ENCODE assay signal across 12 cellular contexts in genomic region chr9:127020526-127021078, GRCh38.
"Had no signal": no experiment of that assay in that cellular context is flagged by ENCODE, and none has a peak within 500 bp of the region (broad histone marks: within the 10 kb centered on the region; RNA-seq: fewer than 3 reads in every experiment).

No MANE protein-coding gene starts in this region.

- H3K36me3 Mint-ChIP-seq: activated naive CD4-positive, alpha-beta T cell treated with anti-CD3 and anti-CD28 coated beads, Interleukin-2, amount 10 ng/mL, durations not matched to agents 7 days and 5 days; natural killer cell had no signal

- DNase-seq: activated CD4-positive, alpha-beta T cell treated with anti-CD3 and anti-CD28 coated beads, Interleukin-2, amount 50 U/mL, for 1 hour; activated naive CD4-positive, alpha-beta T cell treated with anti-CD3 and anti-CD28 coated beads, Interleukin-2, amount 10 ng/mL, durations not matched to agents 7 days and 5 days; activated T-cell treated with anti-CD3 and anti-CD28 coated beads for 4 hours; effector memory CD4-positive, alpha-beta T cell; left colon; natural killer cell; nucleus accumbens; stimulated activated CD4-positive, alpha-beta T cell treated with anti-CD3 and anti-CD28 coated beads, Interleukin-4, amount 100 ng/mL, for 24 hours had no signal

- H3K27ac Mint-ChIP-seq: activated naive CD4-positive, alpha-beta T cell treated with anti-CD3 and anti-CD28 coated beads, Interleukin-2, amount 10 ng/mL, durations not matched to agents 7 days and 5 days; activated T-helper 17 cell treated with anti-CD3 and anti-CD28 coated beads, Interleukin-2, amount 50 U/mL, for 72 hours; natural killer cell; progenitor cell of endocrine pancreas; stimulated activated naive CD8-positive, alpha-beta T cell treated with anti-CD3 and anti-CD28 coated beads, Interleukin-15, Interleukin-2, amounts not matched to agents 100 ng/mL and 50 ng/mL, for 24 hours; T-helper 1 cell treated with Interleukin-12 subunit alpha and Interleukin-12 subunit beta and Interleukin-4 antibody, amounts not matched to agents 30 μg/mL and 1 μg/mL, for 36 hours had no signal

- H3K27me3 Mint-ChIP-seq: activated T-helper 17 cell treated with anti-CD3 and anti-CD28 coated beads, Interleukin-2, amount 50 U/mL, for 72 hours; progenitor cell of endocrine pancreas; stimulated activated naive CD8-positive, alpha-beta T cell treated with anti-CD3 and anti-CD28 coated beads, Interleukin-15, Interleukin-2, amounts not matched to agents 100 ng/mL and 50 ng/mL, for 24 hours had no signal

- H3K9me3 Mint-ChIP-seq: activated naive CD4-positive, alpha-beta T cell treated with anti-CD3 and anti-CD28 coated beads, Interleukin-2, amount 10 ng/mL, durations not matched to agents 7 days and 5 days; activated T-helper 17 cell treated with anti-CD3 and anti-CD28 coated beads, Interleukin-2, amount 50 U/mL, for 72 hours; natural killer cell; stimulated activated naive CD8-positive, alpha-beta T cell treated with anti-CD3 and anti-CD28 coated beads, Interleukin-15, Interleukin-2, amounts not matched to agents 100 ng/mL and 50 ng/mL, for 24 hours; T-helper 1 cell treated with Interleukin-12 subunit alpha and Interleukin-12 subunit beta and Interleukin-4 antibody, amounts not matched to agents 30 μg/mL and 1 μg/mL, for 36 hours had no signal

- H3K4me1 Mint-ChIP-seq: activated naive CD4-positive, alpha-beta T cell treated with anti-CD3 and anti-CD28 coated beads, Interleukin-2, amount 10 ng/mL, durations not matched to agents 7 days and 5 days had no signal

- H3K4me3 Mint-ChIP-seq: activated naive CD4-positive, alpha-beta T cell treated with anti-CD3 and anti-CD28 coated beads, Interleukin-2, amount 10 ng/mL, durations not matched to agents 7 days and 5 days; activated T-helper 17 cell treated with anti-CD3 and anti-CD28 coated beads, Interleukin-2, amount 50 U/mL, for 72 hours; natural killer cell; stimulated activated naive CD8-positive, alpha-beta T cell treated with anti-CD3 and anti-CD28 coated beads, Interleukin-15, Interleukin-2, amounts not matched to agents 100 ng/mL and 50 ng/mL, for 24 hours; T-helper 1 cell treated with Interleukin-12 subunit alpha and Interleukin-12 subunit beta and Interleukin-4 antibody, amounts not matched to agents 30 μg/mL and 1 μg/mL, for 36 hours had no signal

- ATAC-seq: activated T-helper 17 cell treated with anti-CD3 and anti-CD28 coated beads, Interleukin-2, amount 50 U/mL, for 72 hours; left colon; natural killer cell had no signal
